Comparison of ENCODE assay signal across 9 cellular contexts in genomic region chr6:146267447-146267846, GRCh38.
"Had no signal": no experiment of that assay in that cellular context is flagged by ENCODE, and none has a peak within 500 bp of the region (broad histone marks: within the 10 kb centered on the region; RNA-seq: fewer than 3 reads in every experiment).

No MANE protein-coding gene starts in this region.

- H3K36me3 ChIP-seq: HAP-1 had no signal

- ATAC-seq: GM23338, HCT116 had no signal

- H3K27ac ChIP-seq: GM23248 had no signal

- H3K4me1 ChIP-seq: HAP-1 had no signal

- H2AFZ ChIP-seq: GM23248, GM23338 had no signal

- H3K9me3 ChIP-seq: HAP-1 had no signal

- H3K4me3 ChIP-seq: GM23248, GM23338, HAP-1 had no signal

- H3K4me2 ChIP-seq: GM23338 had no signal

- DNase-seq: GM23248, GOT3, H7, H9, HCEC 1CT, HFFc6 had no signal
